Comparison of ENCODE assay signal across 10 cellular contexts in the genomic region with DNA sequence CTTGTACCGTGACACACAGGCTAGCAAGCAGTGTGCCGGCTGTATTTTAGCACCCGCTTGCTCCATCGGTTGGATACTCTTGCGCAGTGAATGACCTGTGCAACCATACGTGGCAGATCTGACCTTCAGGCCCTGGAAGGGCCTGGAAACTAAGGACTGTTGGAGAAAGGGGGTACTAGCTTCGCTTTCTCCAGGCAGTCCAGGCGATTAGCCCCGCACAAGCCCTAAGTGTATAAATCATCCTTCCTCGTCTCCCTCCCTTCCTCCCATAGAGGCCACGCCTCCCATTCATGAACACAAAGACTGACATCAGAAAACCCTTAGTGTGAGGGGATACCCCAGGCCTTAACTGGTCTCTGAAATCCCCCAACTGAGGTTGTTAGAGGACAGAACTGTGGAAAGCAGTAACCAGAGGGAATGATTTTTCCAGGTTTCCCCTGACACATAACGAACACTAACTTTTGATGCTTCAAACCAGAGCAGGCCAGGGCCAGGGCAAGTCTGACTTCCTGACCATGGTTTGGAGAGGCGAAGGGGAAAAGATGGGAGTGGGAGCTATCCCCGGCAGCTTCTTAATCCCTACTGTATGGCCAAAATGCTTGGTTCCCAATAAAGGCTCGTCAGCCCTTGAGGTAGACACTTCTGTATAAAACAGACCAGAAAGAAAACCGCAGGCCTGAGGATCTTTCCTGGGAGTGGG. TPM values are rescaled to one million over a fixed set of nuclear protein-coding genes. Genes with fewer than 3 reads are reported as not detected.
DNase-seq lines count a peak whose midpoint lies in the region; ATAC-seq, FAIRE-seq and TF ChIP-seq lines count a peak whose summit lies in the region.
"Had no signal": no experiment of that assay in that cellular context is flagged by ENCODE, and none has a peak within 500 bp of the region (broad histone marks: within the 10 kb centered on the region; RNA-seq: fewer than 3 reads in every experiment).

No MANE protein-coding gene starts in this region.

- H3K18ac ChIP-seq in H1 (ENCODE audit: extremely low read depth, low read length) = peak overlapping the region; percentile 99

- TF ChIP-seq POLR2A in H1 (IDR thresholded peaks at IDR 0.05; ENCODE audit: control extremely low read depth in 1 of 2, low read depth in 2 of 2, low read length in 2 of 2) = no peak

- peak overlapping the region; percentile 89 for H2BK12ac ChIP-seq in H1 (ENCODE audit: low read depth, low read length)

- peak overlapping the region; percentile 99 for H4K5ac ChIP-seq in H1 (ENCODE audit: insufficient read length, low read depth, low read length)

- no peak overlapping the region for H3K4me3 ChIP-seq in BLaER1 treated with 17β-estradiol and CSF1 and Interleukin-3, amounts not matched to agents 10 nM and 100 nM
- H3K4me3 ChIP-seq in HUES6 (ENCODE audit: low read depth, low read length) (0 out of 2 replicates have a peak overlapping the region, but pooled peaks have one; percentile 57), H1 (ENCODE audit: extremely low read depth in 1 of 4, insufficient read depth in 2 of 4, low read depth in 3 of 4, low read length in 4 of 4) (peak overlapping the region in 3 of 4 experiments; percentile 24 to 53 (median 42); a peak in 5 of 8 replicates), neural cell (ENCODE audit: low read length) (peak overlapping the region; percentile 61), pancreas (no peak overlapping the region)

- H2AFZ ChIP-seq in H1 (ENCODE audit: low read length) = peak overlapping the region; percentile 74
- no peak overlapping the region for H2AFZ ChIP-seq in neural cell (ENCODE audit: low read depth, low read length)

- H3K36me3 Mint-ChIP-seq in chondrocyte (ENCODE audit: low read depth) = peaks cover under 1% of the 10 kb centered on the region

- 77% methylated on average over 16 of the region's 16 CpGs; no CpG with 5 or more reads in 1 of the 2 experiments for WGBS in H1 (ENCODE audit: extremely low coverage in 1 of 2, insufficient coverage in 1 of 2, insufficient read length in 1 of 2, insufficient replicate concordance in 2 of 2, low coverage in 1 of 2, low lambda C conversion rate in 2 of 2, missing lambda C conversion rate in 1 of 2), 2 experiments
- WGBS in pancreas, 2 donors = 89% methylated on average over 16 of the region's 16 CpGs

- H3K27ac ChIP-seq in BLaER1 treated with 17β-estradiol and CSF1 and Interleukin-3, amounts not matched to agents 10 nM and 100 nM = peak overlapping the region in 8 of 11 experiments; percentile 85 to 96 (median 90); a peak in 13 of 22 replicates
- H3K27ac ChIP-seq in HUES6 (ENCODE audit: low read depth, low read length) (no peak overlapping the region), H1 (ENCODE audit: low read depth, low read length) (peak overlapping the region; percentile 94), neural cell (ENCODE audit: low read length) (peak overlapping the region; percentile 100), pancreas (no peak overlapping the region)

- peak overlapping the region; percentile 96 for H4K91ac ChIP-seq in H1 (replicated peaks; ENCODE audit: insufficient read length, low read length)

- peak overlapping the region; percentile 99; the same call in 1 of the 2 replicates for H2BK5ac ChIP-seq in H1 (ENCODE audit: low read depth, low read length)

- CTCF ChIA-PET in H1 (lab: Charles Lee; ENCODE audit: partially characterized antibody) = interaction anchor here (0.9 to 2.0 kb wide), 4 partner anchors 14 to 82 kb away, joined by 3 to 6 read pairs (median 4); no protein-coding TSS in a partner anchor

- H4K8ac ChIP-seq in H1 (ENCODE audit: extremely low read depth, insufficient read depth, low read length) = peak overlapping the region; percentile 22; the same call in 1 of the 2 replicates

- H3K23me2 ChIP-seq in H1 (ENCODE audit: low read depth, low read length) = peaks cover 11% of the 10 kb centered on the region

- H2BK15ac ChIP-seq in H1 (ENCODE audit: low read length) = peak overlapping the region; percentile 98; the same call in 1 of the 2 replicates

- H3K27me3 ChIP-seq in BLaER1 treated with 17β-estradiol and CSF1 and Interleukin-3, amounts not matched to agents 10 nM and 100 nM = no peaks in the 10 kb centered on the region
- H3K27me3 ChIP-seq in HUES6 (ENCODE audit: control insufficient read depth, insufficient read depth, low read length) = peaks cover 3% of the 10 kb centered on the region; the same call in 1 of the 2 replicates
- H3K27me3 ChIP-seq in H1 (replicated peaks in 1 of 4; ENCODE audit: control insufficient read depth in 3 of 4, extremely low read depth in 1 of 4, insufficient read depth in 3 of 4, low read length in 3 of 4) = no peaks in the 10 kb centered on the region; a peak in 3 of 7 replicates
- H3K27me3 ChIP-seq in neural cell (ENCODE audit: insufficient read depth, low read depth, low read length) = no peaks in the 10 kb centered on the region
- H3K27me3 ChIP-seq in pancreas = no peaks in the 10 kb centered on the region

- peaks cover 18% of the 10 kb centered on the region for H3K4me1 Mint-ChIP-seq in chondrocyte (ENCODE audit: low read depth)

- no peaks in the 10 kb centered on the region for H3K9me3 Mint-ChIP-seq in chondrocyte (ENCODE audit: low read depth)

- H3K14ac ChIP-seq in H1 (ENCODE audit: insufficient read length) = no peak overlapping the region

- peaks cover 28% of the 10 kb centered on the region for H3K27me3 Mint-ChIP-seq in chondrocyte (ENCODE audit: low read depth)

- H3K79me2 ChIP-seq in H1 (ENCODE audit: control insufficient read depth in 1 of 2, insufficient read depth in 2 of 2, low read length in 2 of 2) (peaks cover 30 to 35% of the 10 kb centered on the region in 2 experiments), neural cell (replicated peaks; ENCODE audit: insufficient read depth, low read length) (peaks cover 34% of the 10 kb centered on the region)

- H2BK120ac ChIP-seq in H1 (replicated peaks; ENCODE audit: low read depth, low read length) = peak overlapping the region; percentile 90

- H3K56ac ChIP-seq in H1 (replicated peaks; ENCODE audit: insufficient read length, low read depth, low read length) = peak overlapping the region; percentile 63

- TF ChIP-seq RAD21 in H1 (IDR thresholded peaks at IDR 0.05 in 1 of 2, conservative IDR thresholded peaks at IDR 0.05 in 1 of 2; ENCODE audit: low read depth in 2 of 2, low read length in 2 of 2) (no peak), neural cell (conservative IDR thresholded peaks at IDR 0.05) (no peak)

- H3K9me3 ChIP-seq in BLaER1 treated with 17β-estradiol and CSF1 and Interleukin-3, amounts not matched to agents 10 nM and 100 nM (replicated peaks in 1 of 11) = no peaks in the 10 kb centered on the region
- H3K9me3 ChIP-seq in HUES6 (ENCODE audit: control insufficient read depth, insufficient read depth, low read depth, low read length) = no peaks in the 10 kb centered on the region
- no peaks in the 10 kb centered on the region for H3K9me3 ChIP-seq in H1 (ENCODE audit: insufficient read depth in 2 of 2, low read depth in 1 of 2, low read length in 1 of 2)
- H3K9me3 ChIP-seq in neural cell (ENCODE audit: low read length) = no peaks in the 10 kb centered on the region
- H3K9me3 ChIP-seq in pancreas = no peaks in the 10 kb centered on the region

- intact Hi-C loops in pancreas (cut with DNase I) = loop anchor here in 1 of 3 donors (10.0 kb wide), 1 partner anchor 217 kb away; no protein-coding TSS in a partner anchor

- H4K20me1 ChIP-seq in BLaER1 treated with 17β-estradiol and CSF1 and Interleukin-3, amounts not matched to agents 10 nM and 100 nM = peaks cover 27 to 35% (median 34%) of the 10 kb centered on the region in 11 experiments
- peaks cover 24 to 28% of the 10 kb centered on the region in 2 experiments for H4K20me1 ChIP-seq in H1 (replicated peaks in 1 of 2; ENCODE audit: control insufficient read depth in 1 of 2, insufficient read depth in 2 of 2, low read length in 2 of 2)
- peaks cover 34% of the 10 kb centered on the region for H4K20me1 ChIP-seq in neural cell (ENCODE audit: insufficient read depth)

- H3K4ac ChIP-seq in H1 (replicated peaks; ENCODE audit: insufficient read length, low read depth, low read length) = peak overlapping the region; percentile 28

- H3K4me2 ChIP-seq in BLaER1 treated with 17β-estradiol and CSF1 and Interleukin-3, amounts not matched to agents 10 nM and 100 nM = peak overlapping the region in 10 of 11 experiments; percentile 71 to 92 (median 84); a peak in 17 of 22 replicates
- H3K4me2 ChIP-seq in H1 (ENCODE audit: insufficient read depth in 1 of 2, low read depth in 2 of 2, low read length in 2 of 2) = peak overlapping the region; percentile 73 to 75
- H3K4me2 ChIP-seq in neural cell (ENCODE audit: low read length) = no peak overlapping the region

- peak overlapping the region; percentile 84 for H2AK5ac ChIP-seq in H1 (ENCODE audit: low read depth, low read length)

- no peak for TF ChIP-seq CTCF in H1 (IDR thresholded peaks at IDR 0.05; ENCODE audit: control extremely low read depth in 1 of 3, insufficient read depth in 1 of 3, low read depth in 1 of 3, low read length in 3 of 3)
- TF ChIP-seq CTCF in neural cell (IDR thresholded peaks at IDR 0.05; ENCODE audit: poor library complexity, severe bottlenecking) = no peak
- TF ChIP-seq CTCF in chondrocyte (IDR thresholded peaks at IDR 0.05) = no peak
- no peak for TF ChIP-seq CTCF in pancreas (IDR thresholded peaks at IDR 0.05)

- peak in 1 of 2 experiments; percentile 48 for DNase-seq in H1 (ENCODE audit: low read depth in 1 of 2, low spot score in 2 of 2)
- no peak for DNase-seq in SHP77 (lab: John Stamatoyannopoulos, UW)
- no peak for DNase-seq in A172 (ENCODE audit: low spot score)
- no peak for DNase-seq in chondrocyte (ENCODE audit: low spot score)
- no peak for DNase-seq in pancreas
- DNase-seq: AML-193, cerebellar nuclear complex had no signal

- no peak for ATAC-seq in pancreas

- FAIRE-seq in H1 (lab: Jason Lieb, UNC) (no peak), pancreas (lab: Jason Lieb, UNC) (no peak)

- H3F3A ChIP-seq in neural cell (ENCODE audit: insufficient read depth, low read length, poor library complexity, severe bottlenecking) = no peaks in the 10 kb centered on the region

- H3K9me2 ChIP-seq in neural cell (ENCODE audit: insufficient read depth, low read length) = no peaks in the 10 kb centered on the region

- H3K36me3 ChIP-seq in BLaER1 treated with 17β-estradiol and CSF1 and Interleukin-3, amounts not matched to agents 10 nM and 100 nM = peaks cover 15 to 21% (median 20%) of the 10 kb centered on the region in 11 experiments
- H3K36me3 ChIP-seq in HUES6 (ENCODE audit: control insufficient read depth, insufficient read depth, low read length) (peaks cover 19% of the 10 kb centered on the region), H1 (ENCODE audit: control insufficient read depth in 2 of 4, insufficient read depth in 4 of 4, low read length in 3 of 4) (peaks cover 0 to 18% (median 1%) of the 10 kb centered on the region in 4 experiments; a peak in 5 of 8 replicates), neural cell (ENCODE audit: insufficient read depth, low read length) (peaks cover under 1% of the 10 kb centered on the region), pancreas (no peaks in the 10 kb centered on the region)

- H3K4me1 ChIP-seq in BLaER1 treated with 17β-estradiol and CSF1 and Interleukin-3, amounts not matched to agents 10 nM and 100 nM = peaks cover 30 to 41% (median 37%) of the 10 kb centered on the region in 10 experiments
- H3K4me1 ChIP-seq in HUES6 (ENCODE audit: control insufficient read depth, insufficient read depth, low read length) (peaks cover 27% of the 10 kb centered on the region), H1 (replicated peaks in 1 of 4; ENCODE audit: control insufficient read depth in 3 of 4, insufficient read depth in 4 of 4, low read length in 3 of 4) (peaks cover 11 to 24% (median 18%) of the 10 kb centered on the region in 4 experiments), pancreas (peaks cover 6 to 19% (median 16%) of the 10 kb centered on the region in 3 donors)

- no peak overlapping the region for H3K27ac Mint-ChIP-seq in chondrocyte (ENCODE audit: unreplicated experiment)

- POLR2A ChIA-PET in H1 (lab: Charles Lee; ENCODE audit: partially characterized antibody) = interaction anchor here (1.0 to 16.6 kb wide), 11 partner anchors 9 to 826 kb away, joined by 3 to 292 read pairs (median 4); partner anchors contain the start of genes MSI2, SRSF1 and VEZF1

- H3K9ac ChIP-seq in BLaER1 treated with 17β-estradiol and CSF1 and Interleukin-3, amounts not matched to agents 10 nM and 100 nM = peak overlapping the region in 2 of 11 experiments; percentile 83 to 84; a peak in 2 of 22 replicates
- H3K9ac ChIP-seq in HUES6 (ENCODE audit: low read length) = no peak overlapping the region
- H3K9ac ChIP-seq in H1 (replicated peaks in 1 of 4; ENCODE audit: extremely low read depth in 1 of 4, low read depth in 3 of 4, low read length in 3 of 4) = peak overlapping the region in 3 of 4 experiments; percentile 23 to 71 (median 65); a peak in 5 of 7 replicates
- H3K9ac ChIP-seq in neural cell (ENCODE audit: low read length) = peak overlapping the region; percentile 85

- peaks cover 10% of the 10 kb centered on the region for H3K79me1 ChIP-seq in H1 (ENCODE audit: low read depth, low read length)

- no peak overlapping the region for H3K23ac ChIP-seq in H1 (ENCODE audit: insufficient read length)

- H2BK20ac ChIP-seq in H1 (ENCODE audit: low read length) = peak overlapping the region; percentile 99

- no peak for TF ChIP-seq EP300 in H1 (IDR thresholded peaks at IDR 0.05; ENCODE audit: borderline replicate concordance in 1 of 2, low read depth in 2 of 2, low read length in 2 of 2)
- no peak for TF ChIP-seq EP300 in neural cell (conservative IDR thresholded peaks at IDR 0.05; ENCODE audit: poor library complexity, severe bottlenecking)

- H3K4me3 Mint-ChIP-seq in chondrocyte (ENCODE audit: unreplicated experiment) = no peak overlapping the region

RNA-seq across cellular contexts. Expression of gene DYNLL2, which starts 1.4 kb away (rescaled TPM):
- 49.7 and 52.7 TPM in 2 replicates for total RNA-seq in H1 (2021; fragmentation: NEBNext Ultra II Directional; extraction: Animal tissue kit (Norgen Biotek cat#: 25700))
- polyA plus RNA-seq in H1 (2011; rRNA removed) = 19.8 and 21.6 TPM in 2 replicates
- polyA plus RNA-seq in H1 (2011; cell fraction: cytosol; rRNA removed) = 24.8 TPM
- polyA plus RNA-seq in H1 (2011; cell fraction: nucleus; rRNA removed) = 13.0 TPM
- 55.1 to 71.7 TPM (median 59.8 TPM) in 4 replicates for polyA plus RNA-seq in H1 (2012, experiment 1 of 2)
- polyA plus RNA-seq in H1 (2012, experiment 2 of 2) = 23.3 TPM
- 20.9 TPM for polyA plus RNA-seq in H1 (2013, experiment 1 of 2)
- polyA plus RNA-seq in H1 (2013, experiment 2 of 2) = 21.2 TPM
- polyA minus RNA-seq in H1 (2011; rRNA and poly(A)+ RNA removed) = 32.7 and 36.5 TPM in 2 replicates
- polyA minus RNA-seq in H1 (2011; cell fraction: cytosol; rRNA and poly(A)+ RNA removed) = 18.9 TPM
- polyA minus RNA-seq in H1 (2011; cell fraction: nucleus; rRNA and poly(A)+ RNA removed) = 17.3 TPM
- 66.7 and 72.0 TPM in 2 replicates for polyA plus RNA-seq in neural cell
- polyA minus RNA-seq in neural cell = 63.1 and 64.0 TPM in 2 replicates
- 20.7 and 21.0 TPM in 2 replicates for total RNA-seq in A172 (2014; rRNA removed; shearing (Covaris generic))
- total RNA-seq in chondrocyte = 15.7 to 17.1 TPM (median 16.0 TPM) in 3 replicates
- total RNA-seq in pancreas = 10 to 100 TPM; 10.7 to 17.9 (median 12.5) TPM
- polyA plus RNA-seq in pancreas = 10 to 100 TPM; 13.8 to 20.5 TPM

Comparison
In these comparisons a context has a peak if more than half of its experiments do, and no peak if none do; other contexts are left out.
1. H3K27ac ChIP-seq: peak in BLaER1 treated with 17β-estradiol and CSF1 and Interleukin-3, amounts not matched to agents 10 nM and 100 nM (8 of 11), H1 (single experiment) and neural cell (single experiment); none in HUES6 (single experiment) and pancreas (0 of 4).
2. H3K4me3 ChIP-seq: peak in HUES6 (single experiment), H1 (3 of 4) and neural cell (single experiment); none in BLaER1 treated with 17β-estradiol and CSF1 and Interleukin-3, amounts not matched to agents 10 nM and 100 nM (0 of 10) and pancreas (0 of 4).